9 cellular contexts compared by ENCODE assay signal in genomic region chr14:26394114-26394855, GRCh38.
A peak's percentile ranks its signal among the peaks of the same experiment; 100 is the strongest.
DNase-seq lines count a peak whose midpoint lies in the region; ATAC-seq and TF ChIP-seq lines count a peak whose summit lies in the region.
"Had no signal": no experiment of that assay in that cellular context is flagged by ENCODE, and none has a peak within 500 bp of the region (broad histone marks: within the 10 kb centered on the region; RNA-seq: fewer than 3 reads in every experiment).

No MANE protein-coding gene starts in this region.

- intact Hi-C loops in natural killer cell (cut with micrococcal nuclease) (no loop called here), gastrocnemius medialis (cut with DNase I; ENCODE audit: low total_unique reads) (no loop called here)

- H3K4me1 ChIP-seq in gastrocnemius medialis, result no peaks in the 10 kb centered on the region

- peak; percentile 3 for DNase-seq in AG08395 (ENCODE audit: low spot score)
- peak; percentile 79 for DNase-seq in NCI-H1092 treated with DMSO at 0.1 percent for 48 hours (lab: John Stamatoyannopoulos, UW)
- DNase-seq in WTC11 (ENCODE audit: low spot score), result no peak
- DNase-seq in kidney glomerular epithelial cell (lab: John Stamatoyannopoulos, UW), result peak; percentile 29
- no peak for DNase-seq in NCI-H187 treated with DMSO at 0.1 percent for 48 hours (lab: John Stamatoyannopoulos, UW)
- no peak for DNase-seq in UCSD-AML1 (lab: John Stamatoyannopoulos, UW; ENCODE audit: unreplicated experiment)
- DNase-seq in natural killer cell, result no peak
- DNase-seq in gastrocnemius medialis, result no peak

- CTCF ChIA-PET in WTC11 (lab: Charles Lee), result interaction anchor here (0.5 to 2.4 kb wide), 10 partner anchors 12 to 703 kb away, joined by 3 to 7 read pairs (median 3); no protein-coding TSS in a partner anchor

- H3K36me3 ChIP-seq in gastrocnemius medialis, result no peaks in the 10 kb centered on the region

- H3K9me3 Mint-ChIP-seq in WTC11 (no peaks in the 10 kb centered on the region), natural killer cell (peaks cover 3 to 5% of the 10 kb centered on the region in 2 donors)

- no peaks in the 10 kb centered on the region for H3K27me3 ChIP-seq in gastrocnemius medialis

- H3K4me3 ChIP-seq in gastrocnemius medialis, result no peak overlapping the region

- POLR2A ChIA-PET in WTC11 (lab: Charles Lee), result no interaction called here

- H3K4me1 Mint-ChIP-seq in WTC11, result peaks cover 43% of the 10 kb centered on the region
- no peaks in the 10 kb centered on the region for H3K4me1 Mint-ChIP-seq in natural killer cell

- H3K9me3 ChIP-seq in gastrocnemius medialis, result no peaks in the 10 kb centered on the region

- H3K27ac Mint-ChIP-seq in WTC11 (no peak overlapping the region), natural killer cell (no peak overlapping the region)
- H3K27ac Mint-ChIP-seq: T-helper 1 cell treated with Interleukin-12 subunit alpha and Interleukin-12 subunit beta and Interleukin-4 antibody, amounts not matched to agents 30 μg/mL and 1 μg/mL, for 36 hours had no signal

- ATAC-seq in WTC11 (peak; percentile 54), natural killer cell (no peak), gastrocnemius medialis (no peak)

- H3K27me3 Mint-ChIP-seq in WTC11 (ENCODE audit: low read depth) (no peaks in the 10 kb centered on the region), natural killer cell (ENCODE audit: low read depth in 2 of 2) (no peaks in the 10 kb centered on the region)

- H3K4me3 Mint-ChIP-seq in WTC11 (no peak overlapping the region), natural killer cell (no peak overlapping the region)
- H3K4me3 Mint-ChIP-seq: T-helper 1 cell treated with Interleukin-12 subunit alpha and Interleukin-12 subunit beta and Interleukin-4 antibody, amounts not matched to agents 30 μg/mL and 1 μg/mL, for 36 hours had no signal

- TF ChIP-seq CTCF in WTC11 (IDR thresholded peaks at IDR 0.05) (no peak), natural killer cell (IDR thresholded peaks at IDR 0.05) (no peak), gastrocnemius medialis (IDR thresholded peaks at IDR 0.05 in 4 of 5, conservative IDR thresholded peaks at IDR 0.05 in 1 of 5) (no peak)

- in situ Hi-C loops in gastrocnemius medialis (cut with MboI; ENCODE audit: low sequenced_read_pairs in 4 of 4), result no loop called here

- no peak overlapping the region for H3K27ac ChIP-seq in gastrocnemius medialis

- TF ChIP-seq POLR2A in gastrocnemius medialis (IDR thresholded peaks at IDR 0.05), result no peak

- H3K36me3 Mint-ChIP-seq in WTC11 (no peaks in the 10 kb centered on the region), natural killer cell (no peaks in the 10 kb centered on the region)

TF ChIP-seq in WTC11, 78 proteins besides CTCF, POLR2A, EP300 and RAD21 (continues in another document):
- no peak for TF ChIP-seq MXD4 (CRISPR knock-in tag; IDR thresholded peaks at IDR 0.05; ENCODE audit: borderline replicate concordance)
- TF ChIP-seq ZNF232 (CRISPR knock-in tag; IDR thresholded peaks at IDR 0.05), result no peak
- TF ChIP-seq AR (CRISPR knock-in tag; IDR thresholded peaks at IDR 0.05), result no peak
- TF ChIP-seq RELA (CRISPR knock-in tag; IDR thresholded peaks at IDR 0.05; ENCODE audit: borderline replicate concordance), result no peak
- TF ChIP-seq CREB1 (CRISPR knock-in tag; IDR thresholded peaks at IDR 0.05), result no peak
- TF ChIP-seq ZSCAN18 (CRISPR knock-in tag; IDR thresholded peaks at IDR 0.05), result no peak
- TF ChIP-seq ZNF423 (CRISPR knock-in tag; IDR thresholded peaks at IDR 0.05), result no peak
- no peak for TF ChIP-seq USF2 (CRISPR knock-in tag; IDR thresholded peaks at IDR 0.05)
- TF ChIP-seq ZNF317 (CRISPR knock-in tag; IDR thresholded peaks at IDR 0.05; ENCODE audit: borderline replicate concordance, low read depth), result no peak
- no peak for TF ChIP-seq ATF3 (CRISPR knock-in tag; conservative IDR thresholded peaks at IDR 0.05)
- TF ChIP-seq ZNF512 (CRISPR knock-in tag; IDR thresholded peaks at IDR 0.05; ENCODE audit: borderline replicate concordance), result no peak
- no peak for TF ChIP-seq ZNF263 (CRISPR knock-in tag; IDR thresholded peaks at IDR 0.05; ENCODE audit: low read depth)
- no peak for TF ChIP-seq PREB (CRISPR knock-in tag; IDR thresholded peaks at IDR 0.05; ENCODE audit: borderline replicate concordance)
- no peak for TF ChIP-seq KAT7 (CRISPR knock-in tag; IDR thresholded peaks at IDR 0.05; ENCODE audit: borderline replicate concordance)
- TF ChIP-seq JUN (CRISPR knock-in tag; IDR thresholded peaks at IDR 0.05), result no peak
- no peak for TF ChIP-seq HMGA2 (CRISPR knock-in tag; IDR thresholded peaks at IDR 0.05)
- TF ChIP-seq GABPB1 (CRISPR knock-in tag; IDR thresholded peaks at IDR 0.05), result no peak
- no peak for TF ChIP-seq ZNF121 (CRISPR knock-in tag; IDR thresholded peaks at IDR 0.05)

Comparison
In these comparisons a context has a peak if more than half of its experiments do, and no peak if none do; other contexts are left out.
1. DNase-seq: peak in AG08395 (single experiment), NCI-H1092 treated with DMSO at 0.1 percent for 48 hours (single experiment) and kidney glomerular epithelial cell (single experiment); none in WTC11 (single experiment), NCI-H187 treated with DMSO at 0.1 percent for 48 hours (single experiment), UCSD-AML1 (single experiment), natural killer cell (single experiment) and gastrocnemius medialis (0 of 2).